12 cellular contexts compared by ENCODE assay signal in genomic region chr14:96256420-96256819, GRCh38. TPM values are rescaled to one million over a fixed set of nuclear protein-coding genes. Genes with fewer than 3 reads are reported as not detected.
DNase-seq lines count a peak whose midpoint lies in the region; ATAC-seq and TF ChIP-seq lines count a peak whose summit lies in the region.
"Had no signal": no experiment of that assay in that cellular context is flagged by ENCODE, and none has a peak within 500 bp of the region (broad histone marks: within the 10 kb centered on the region; RNA-seq: fewer than 3 reads in every experiment).

No MANE protein-coding gene starts in this region.

- H3K4me1 Mint-ChIP-seq in CD14-positive monocyte: no peaks in the 10 kb centered on the region

- H3K9me3 Mint-ChIP-seq in CD14-positive monocyte: peaks cover 0 to 8% (median 0%) of the 10 kb centered on the region in 7 donors

- no peak overlapping the region for H3K27ac Mint-ChIP-seq in CD14-positive monocyte

- no peak overlapping the region for H3K4me3 Mint-ChIP-seq in CD14-positive monocyte

- H3K27me3 Mint-ChIP-seq in CD14-positive monocyte (ENCODE audit: low read depth in 3 of 3): peaks cover 3 to 33% (median 12%) of the 10 kb centered on the region in 3 donors

- intact Hi-C loops in CD14-positive monocyte (cut with micrococcal nuclease): no loop called here

- ATAC-seq in SK-N-SH treated with all-trans-retinoic acid at 6 μM for 48 hours: peak; percentile 67

- H3K36me3 Mint-ChIP-seq in CD14-positive monocyte: no peaks in the 10 kb centered on the region

- TF ChIP-seq CTCF in CD14-positive monocyte (IDR thresholded peaks at IDR 0.05): no peak

- H3K4me3 ChIP-seq in skeletal muscle cell (ENCODE audit: low read depth, low read length): peak overlapping the region; percentile 11
- H3K4me3 ChIP-seq: thyroid gland had no signal

- DNase-seq in AG20443 (ENCODE audit: low spot score) (peak; percentile 61), fibroblast of peridontal ligament (ENCODE audit: extremely low read depth) (peak; percentile 81), skeletal muscle cell (ENCODE audit: low read depth) (no peak), DMS114 treated with DMSO at 0.1 percent for 48 hours (lab: John Stamatoyannopoulos, UW; ENCODE audit: unreplicated experiment) (no peak), CD14-positive monocyte (ENCODE audit: low spot score) (no peak)
- no peak for DNase-seq in stimulated activated CD4-positive, alpha-beta T cell treated with anti-CD3 and anti-CD28 coated beads, Interleukin-12 subunit alpha, Interleukin-12 subunit beta, amount 100 ng/mL, for 4 hours
- no peak for DNase-seq in stimulated activated CD4-positive, alpha-beta T cell treated with anti-CD3 and anti-CD28 coated beads, Interleukin-4, amount 100 ng/mL, for 24 hours
- DNase-seq: NCI-H1105 treated with DMSO at 0.1 percent for 48 hours; occipital lobe; stimulated activated CD4-positive, alpha-beta T cell treated with anti-CD3 and anti-CD28 coated beads, Interleukin-15, amount 100 ng/mL, for 24 hours; thyroid gland had no signal

TF ChIP-seq in SK-N-SH treated with all-trans-retinoic acid at 6 μM for 48 hours, 23 proteins besides CTCF, POLR2A, EP300 and RAD21:
- TF ChIP-seq TCF4 (CRISPR knock-in tag; IDR thresholded peaks at IDR 0.05; ENCODE audit: borderline replicate concordance) (no peak), ZFP3 (CRISPR knock-in tag; IDR thresholded peaks at IDR 0.05) (0 out of 2 replicates have a peak, but pooled peaks have one; percentile 20), OSR1 (CRISPR knock-in tag; IDR thresholded peaks at IDR 0.05) (no peak)

RNA-seq across cellular contexts. Expression of gene BDKRB1, which starts 0.4 kb away (rescaled TPM):
- not detected for polyA plus RNA-seq in CD14-positive monocyte

RNA-seq across cellular contexts. Expression of gene BDKRB2, which starts 51.8 kb away (rescaled TPM):
- not detected for polyA plus RNA-seq in CD14-positive monocyte

Comparison
In these comparisons a context has a peak if more than half of its experiments do, and no peak if none do; other contexts are left out.
1. DNase-seq: peak in AG20443 (single experiment) and fibroblast of peridontal ligament (single experiment); none in skeletal muscle cell (single experiment), stimulated activated CD4-positive, alpha-beta T cell treated with anti-CD3 and anti-CD28 coated beads, Interleukin-12 subunit alpha, Interleukin-12 subunit beta, amount 100 ng/mL, for 4 hours (single experiment), stimulated activated CD4-positive, alpha-beta T cell treated with anti-CD3 and anti-CD28 coated beads, Interleukin-4, amount 100 ng/mL, for 24 hours (single experiment), DMS114 treated with DMSO at 0.1 percent for 48 hours (single experiment) and CD14-positive monocyte (single experiment).